In genomic region chr11:19800714-19801519, GRCh38 we compare ENCODE assay signal across 15 cellular contexts.
A peak's percentile ranks its signal among the peaks of the same experiment; 100 is the strongest.
DNase-seq lines count a peak whose midpoint lies in the region; ATAC-seq and TF ChIP-seq lines count a peak whose summit lies in the region.
"Had no signal": no experiment of that assay in that cellular context is flagged by ENCODE, and none has a peak within 500 bp of the region (broad histone marks: within the 10 kb centered on the region; RNA-seq: fewer than 3 reads in every experiment).

No MANE protein-coding gene starts in this region.

- no peak for ATAC-seq in GM21619 (IDR thresholded peaks at IDR 0.05; ENCODE audit: unreplicated experiment)
- ATAC-seq in activated CD8-positive, alpha-beta T cell treated with anti-CD3 and anti-CD28 coated beads for 36 hours = no peak

- in situ Hi-C loops in astrocyte of the cerebellum (cut with HindIII; ENCODE audit: low sequenced_read_pairs) = no loop called here

- no peaks in the 10 kb centered on the region for H3K27me3 Mint-ChIP-seq in activated CD8-positive, alpha-beta T cell treated with anti-CD3 and anti-CD28 coated beads for 36 hours
- H3K27me3 Mint-ChIP-seq: activated naive CD4-positive, alpha-beta T cell treated with anti-CD3 and anti-CD28 coated beads, Interleukin-2, amount 50 U/mL, for 24 hours had no signal

- DNase-seq in DMS 273 (lab: John Stamatoyannopoulos, UW; ENCODE audit: unreplicated experiment) = peak; percentile 2
- no peak for DNase-seq in DMS 273 treated with DMSO at 0.1 percent for 48 hours (lab: John Stamatoyannopoulos, UW)
- DNase-seq in astrocyte of the cerebellum (ENCODE audit: low read depth) = no peak
- DNase-seq in fibroblast of the aortic adventitia (ENCODE audit: low read depth) = peak; percentile 31
- no peak for DNase-seq in smooth muscle cell (lab: John Stamatoyannopoulos, UW; ENCODE audit: unreplicated experiment)
- no peak for DNase-seq in lower leg skin (ENCODE audit: low spot score in 2 of 2)
- no peak for DNase-seq in activated CD8-positive, alpha-beta T cell treated with anti-CD3 and anti-CD28 coated beads for 36 hours
- DNase-seq: HCEC 1CT, NCI-H1694, NCI-H510A treated with DMSO at 0.1 percent for 48 hours, thyroid gland had no signal

- CTCF ChIA-PET in activated CD8-positive, alpha-beta T cell treated with anti-CD3 and anti-CD28 coated beads for 36 hours (lab: Charles Lee) = interaction anchor here (1.0 kb wide), 1 partner anchor 237 kb away, joined by 5 read pairs; no protein-coding TSS in a partner anchor

- H3K4me1 Mint-ChIP-seq in activated CD8-positive, alpha-beta T cell treated with anti-CD3 and anti-CD28 coated beads for 36 hours (ENCODE audit: low read depth) = no peaks in the 10 kb centered on the region
- H3K4me1 Mint-ChIP-seq: activated naive CD4-positive, alpha-beta T cell treated with anti-CD3 and anti-CD28 coated beads, Interleukin-2, amount 50 U/mL, for 24 hours had no signal

- H4K20me1 ChIP-seq in smooth muscle cell (ENCODE audit: low read depth) = no peaks in the 10 kb centered on the region

- 38% methylated on average over 4 of the region's 4 CpGs for whole genome bisulfite sequencing in smooth muscle cell (ENCODE audit: low lambda C conversion rate)
- 55 to 62% methylated on average over 4 of the region's 4 CpGs for WGBS in lower leg skin, 2 donors

- H3K9ac ChIP-seq in smooth muscle cell (ENCODE audit: low read depth) = no peak overlapping the region
- H3K9ac ChIP-seq: KMS-11 had no signal

- intact Hi-C loops in lower leg skin (cut with DNase I; ENCODE audit: low total_unique reads) = no loop called here
- intact Hi-C loops in activated CD8-positive, alpha-beta T cell treated with anti-CD3 and anti-CD28 coated beads for 36 hours (cut with micrococcal nuclease) = loop anchor here (10.0 kb wide), 1 partner anchor 246 kb away; no protein-coding TSS in a partner anchor

- H3K79me2 ChIP-seq in smooth muscle cell (ENCODE audit: low read depth) = peaks cover 1% of the 10 kb centered on the region

- H3K27ac ChIP-seq in smooth muscle cell (ENCODE audit: low read depth) = peak overlapping the region; percentile 68
- H3K27ac ChIP-seq: 22Rv1, KMS-11 had no signal

- no peaks in the 10 kb centered on the region for H3K4me1 ChIP-seq in smooth muscle cell (ENCODE audit: low read depth)

- no peaks in the 10 kb centered on the region for H3K9me3 ChIP-seq in smooth muscle cell (replicated peaks; ENCODE audit: low read depth)
- H3K9me3 ChIP-seq: thyroid gland had no signal

- H3K4me2 ChIP-seq in smooth muscle cell = no peak overlapping the region
- H3K4me2 ChIP-seq: KMS-11 had no signal

- no peaks in the 10 kb centered on the region for H3K36me3 ChIP-seq in smooth muscle cell (ENCODE audit: low read depth)
- H3K36me3 ChIP-seq: thyroid gland had no signal

- no peak overlapping the region for H3K4me3 ChIP-seq in astrocyte of the cerebellum (ENCODE audit: low read depth, low read length)
- H3K4me3 ChIP-seq in fibroblast of the aortic adventitia (ENCODE audit: low read depth, low read length) = no peak overlapping the region
- no peak overlapping the region for H3K4me3 ChIP-seq in smooth muscle cell
- no peak overlapping the region for H3K4me3 ChIP-seq in lower leg skin (ENCODE audit: low read depth, poor library complexity, severe bottlenecking)
- H3K4me3 ChIP-seq: thyroid gland had no signal

- TF ChIP-seq POLR2A in lower leg skin (IDR thresholded peaks at IDR 0.05) = no peak

- H3K36me3 Mint-ChIP-seq in activated CD8-positive, alpha-beta T cell treated with anti-CD3 and anti-CD28 coated beads for 36 hours (ENCODE audit: low read depth) = no peaks in the 10 kb centered on the region
- H3K36me3 Mint-ChIP-seq: activated naive CD4-positive, alpha-beta T cell treated with anti-CD3 and anti-CD28 coated beads, Interleukin-2, amount 50 U/mL, for 24 hours had no signal

- H3K4me3 Mint-ChIP-seq in activated CD8-positive, alpha-beta T cell treated with anti-CD3 and anti-CD28 coated beads for 36 hours = no peak overlapping the region
- H3K4me3 Mint-ChIP-seq: activated naive CD4-positive, alpha-beta T cell treated with anti-CD3 and anti-CD28 coated beads, Interleukin-2, amount 50 U/mL, for 24 hours had no signal

- H3K27ac Mint-ChIP-seq in activated CD8-positive, alpha-beta T cell treated with anti-CD3 and anti-CD28 coated beads for 36 hours = no peak overlapping the region
- H3K27ac Mint-ChIP-seq: activated naive CD4-positive, alpha-beta T cell treated with anti-CD3 and anti-CD28 coated beads, Interleukin-2, amount 50 U/mL, for 24 hours had no signal

- H3K27me3 ChIP-seq in smooth muscle cell (ENCODE audit: low read depth) = no peaks in the 10 kb centered on the region
- H3K27me3 ChIP-seq: thyroid gland had no signal

- no peaks in the 10 kb centered on the region for H3K9me3 Mint-ChIP-seq in activated CD8-positive, alpha-beta T cell treated with anti-CD3 and anti-CD28 coated beads for 36 hours
- H3K9me3 Mint-ChIP-seq: activated naive CD4-positive, alpha-beta T cell treated with anti-CD3 and anti-CD28 coated beads, Interleukin-2, amount 50 U/mL, for 24 hours had no signal

- peak; percentile 29 for TF ChIP-seq CTCF in astrocyte of the cerebellum (IDR thresholded peaks at IDR 0.05; ENCODE audit: low read depth, low read length, missing control alignments)
- TF ChIP-seq CTCF in fibroblast of the aortic adventitia (IDR thresholded peaks at IDR 0.05; ENCODE audit: insufficient read depth, low read length) = peak; percentile 29
- TF ChIP-seq CTCF in smooth muscle cell (IDR thresholded peaks at IDR 0.05; ENCODE audit: borderline replicate concordance, insufficient read depth, poor library complexity, severe bottlenecking) = no peak
- no peak for TF ChIP-seq CTCF in lower leg skin (IDR thresholded peaks at IDR 0.05)
- no peak for TF ChIP-seq CTCF in activated CD8-positive, alpha-beta T cell treated with anti-CD3 and anti-CD28 coated beads for 36 hours (IDR thresholded peaks at IDR 0.05)

- H2AFZ ChIP-seq in smooth muscle cell (ENCODE audit: low read depth) = no peak overlapping the region

- H3F3A ChIP-seq in smooth muscle cell (ENCODE audit: low read depth) = peaks cover 4% of the 10 kb centered on the region

- POLR2A ChIA-PET in activated CD8-positive, alpha-beta T cell treated with anti-CD3 and anti-CD28 coated beads for 36 hours (lab: Charles Lee) = no interaction called here

Comparison
In these comparisons a context has a peak if more than half of its experiments do, and no peak if none do; other contexts are left out.
1. DNase-seq: peak in DMS 273 (single experiment) and fibroblast of the aortic adventitia (single experiment); none in DMS 273 treated with DMSO at 0.1 percent for 48 hours (single experiment), astrocyte of the cerebellum (single experiment), smooth muscle cell (single experiment), lower leg skin (0 of 2) and activated CD8-positive, alpha-beta T cell treated with anti-CD3 and anti-CD28 coated beads for 36 hours (single experiment).
2. CTCF ChIP-seq: peak in astrocyte of the cerebellum (single experiment) and fibroblast of the aortic adventitia (single experiment); none in smooth muscle cell (single experiment), lower leg skin (0 of 3) and activated CD8-positive, alpha-beta T cell treated with anti-CD3 and anti-CD28 coated beads for 36 hours (single experiment).